ENCODE assay signal across 18 cellular contexts in genomic region chr2:44618378-44619023, GRCh38.
DNase-seq lines count a peak whose midpoint lies in the region; ATAC-seq, FAIRE-seq and TF ChIP-seq lines count a peak whose summit lies in the region.
"Had no signal": no experiment of that assay in that cellular context is flagged by ENCODE, and none has a peak within 500 bp of the region (broad histone marks: within the 10 kb centered on the region; RNA-seq: fewer than 3 reads in every experiment).

No MANE protein-coding gene starts in this region.

- POLR2A ChIA-PET in A549 (lab: Yijun Ruan, JAX): no interaction called here
- POLR2A ChIA-PET in OCI-LY7 (lab: Charles Lee): interaction anchor here (0.5 to 0.7 kb wide), 2 partner anchors 9 to 44 kb away, joined by 3 to 4 read pairs; no protein-coding TSS in a partner anchor

- H3K27me3 Mint-ChIP-seq in glutamatergic neuron (ENCODE audit: unreplicated experiment): no peaks in the 10 kb centered on the region
- H3K27me3 Mint-ChIP-seq: CD4-positive, alpha-beta memory T cell; IgD-negative memory B cell had no signal

- DNase-seq in A549 (ENCODE audit: low read depth in 1 of 2, low spot score in 1 of 2) (no peak), GM18507 (ENCODE audit: extremely low spot score, insufficient read length, low read depth) (no peak), OCI-LY7 (ENCODE audit: low spot score) (no peak), glutamatergic neuron (no peak), Ammon's horn (ENCODE audit: low spot score) (no peak)
- DNase-seq: BE2C; CD4-positive, alpha-beta memory T cell; DMS153; DMS79 treated with DMSO at 0.1 percent for 48 hours; GF-D8 had no signal

- H3K27ac Mint-ChIP-seq in glutamatergic neuron (ENCODE audit: unreplicated experiment): peak overlapping the region; percentile 9
- H3K27ac Mint-ChIP-seq: IgD-negative memory B cell had no signal

- H2AFZ ChIP-seq in OCI-LY7 (ENCODE audit: low read length): no peak overlapping the region

- H3K36me3 Mint-ChIP-seq in glutamatergic neuron (ENCODE audit: unreplicated experiment): no peaks in the 10 kb centered on the region
- H3K36me3 Mint-ChIP-seq: CD4-positive, alpha-beta memory T cell had no signal

- H4K20me1 ChIP-seq in OCI-LY7 (ENCODE audit: insufficient read depth, low read length): no peaks in the 10 kb centered on the region

- H3K9me3 ChIP-seq in A549 (no peaks in the 10 kb centered on the region), OCI-LY7 (ENCODE audit: low read length) (no peaks in the 10 kb centered on the region)
- H3K9me3 ChIP-seq: BE2C had no signal

- no peak overlapping the region for H3K4me3 Mint-ChIP-seq in glutamatergic neuron (ENCODE audit: unreplicated experiment)
- H3K4me3 Mint-ChIP-seq: IgD-negative memory B cell had no signal

- FAIRE-seq in A549 (lab: Jason Lieb, UNC): no peak
- peak; percentile 35 for FAIRE-seq in GM18507 (lab: Jason Lieb, UNC)
- FAIRE-seq: D721Med had no signal

- H3K36me3 ChIP-seq in OCI-LY7 (ENCODE audit: insufficient read depth, low read length): no peaks in the 10 kb centered on the region
- H3K36me3 ChIP-seq: BE2C had no signal

- H3K4me2 ChIP-seq in A549 (no peak overlapping the region), OCI-LY7 (ENCODE audit: low read length) (peak overlapping the region; percentile 59)

- no peak overlapping the region for H3K4me3 ChIP-seq in A549
- H3K4me3 ChIP-seq in OCI-LY7 (ENCODE audit: low read depth, low read length, poor library complexity, severe bottlenecking): no peak overlapping the region

- no peak for TF ChIP-seq POLR2A in A549 (IDR thresholded peaks at IDR 0.05; ENCODE audit: low read length)

- BruUV-seq in OCI-LY7 (replicated peaks; lab: Mats Ljungman, UMichigan): no TSS peak

- TF ChIP-seq EP300 in A549 (IDR thresholded peaks at IDR 0.05): no peak

- no peaks in the 10 kb centered on the region for H3K79me2 ChIP-seq in OCI-LY7 (ENCODE audit: insufficient read depth, low read depth, low read length)

- no peak for TF ChIP-seq RAD21 in A549 (conservative IDR thresholded peaks at IDR 0.05 in 1 of 2, IDR thresholded peaks at IDR 0.05 in 1 of 2)

- ATAC-seq in A549 (no peak), GM21447 (IDR thresholded peaks at IDR 0.05; ENCODE audit: unreplicated experiment) (no peak), GM19395 (IDR thresholded peaks at IDR 0.05; ENCODE audit: unreplicated experiment) (no peak), HG02588 (IDR thresholded peaks at IDR 0.05; ENCODE audit: unreplicated experiment) (no peak)
- ATAC-seq: HCT116 had no signal

- H3K27ac ChIP-seq in A549: no peak overlapping the region
- H3K27ac ChIP-seq in OCI-LY7 (ENCODE audit: low read depth, low read length, poor library complexity, severe bottlenecking): no peak overlapping the region
- H3K27ac ChIP-seq: C4-2B, KMS-11 had no signal

- peaks cover 8% of the 10 kb centered on the region; the same call in 2 of the 3 replicates for H3K4me1 ChIP-seq in A549
- H3K4me1 ChIP-seq in OCI-LY7 (ENCODE audit: insufficient read depth, low read length, poor library complexity, severe bottlenecking): peaks cover 27% of the 10 kb centered on the region

- 82% methylated on average over 4 of the region's 4 CpGs for WGBS in A549 (ENCODE audit: missing lambda C conversion rate)

- CTCF ChIA-PET in A549 (lab: Yijun Ruan, JAX): interaction anchor here (0.5 to 0.9 kb wide), 2 partner anchors 12 to 139 kb away, joined by 3 read pairs; no protein-coding TSS in a partner anchor
- CTCF ChIA-PET in OCI-LY7 (lab: Charles Lee; ENCODE audit: unreplicated experiment): no interaction called here

- no peaks in the 10 kb centered on the region for H3K9me2 ChIP-seq in OCI-LY7 (ENCODE audit: insufficient read depth, low read length)

- no peaks in the 10 kb centered on the region for H3K9me3 Mint-ChIP-seq in glutamatergic neuron (ENCODE audit: unreplicated experiment)

- H3K4me1 Mint-ChIP-seq in glutamatergic neuron (ENCODE audit: low read depth, unreplicated experiment): peaks cover 9% of the 10 kb centered on the region

- intact Hi-C loops in OCI-LY7 (cut with micrococcal nuclease; ENCODE audit: unreplicated experiment): no loop called here

- TF ChIP-seq CTCF in A549 (IDR thresholded peaks at IDR 0.05) (no peak), OCI-LY7 (conservative IDR thresholded peaks at IDR 0.05; ENCODE audit: low read length) (no peak), glutamatergic neuron (IDR thresholded peaks at IDR 0.05; ENCODE audit: partially characterized antibody, unreplicated experiment) (no peak)

TF ChIP-seq in A549, 52 proteins besides CTCF, POLR2A, EP300 and RAD21:
- TF ChIP-seq MAFK (IDR thresholded peaks at IDR 0.05; ENCODE audit: partially characterized antibody): peak; percentile 61
- no peak for TF ChIP-seq TFCP2L1 (CRISPR knock-in tag; IDR thresholded peaks at IDR 0.05)
- TF ChIP-seq E2F6 (IDR thresholded peaks at IDR 0.05; ENCODE audit: borderline replicate concordance, low read depth): no peak
- no peak for TF ChIP-seq ZSCAN20 (CRISPR knock-in tag; IDR thresholded peaks at IDR 0.05)
- TF ChIP-seq HOXB13 (CRISPR knock-in tag; IDR thresholded peaks at IDR 0.05; ENCODE audit: low read depth): no peak
- TF ChIP-seq RNF2 (IDR thresholded peaks at IDR 0.05; ENCODE audit: borderline replicate concordance, low read depth): no peak
